24 cellular contexts compared by ENCODE assay signal in genomic region chr10:108303149-108303548, GRCh38.
DNase-seq lines count a peak whose midpoint lies in the region; ATAC-seq, FAIRE-seq and TF ChIP-seq lines count a peak whose summit lies in the region.
"Had no signal": no experiment of that assay in that cellular context is flagged by ENCODE, and none has a peak within 500 bp of the region (broad histone marks: within the 10 kb centered on the region; RNA-seq: fewer than 3 reads in every experiment).

No MANE protein-coding gene starts in this region.

- H3K4me3 Mint-ChIP-seq in astrocyte (ENCODE audit: unreplicated experiment) (no peak overlapping the region), endothelial cell (ENCODE audit: unreplicated experiment) (no peak overlapping the region)
- H3K4me3 Mint-ChIP-seq: activated naive CD4-positive, alpha-beta T cell treated with anti-CD3 and anti-CD28 coated beads, Interleukin-2, amount 50 U/mL, for 24 hours; CD8-positive, alpha-beta memory T cell; nephron progenitor cell; type B pancreatic cell had no signal

- H3K27me3 Mint-ChIP-seq in astrocyte (ENCODE audit: low read depth, unreplicated experiment) (no peaks in the 10 kb centered on the region), endothelial cell (ENCODE audit: unreplicated experiment) (no peaks in the 10 kb centered on the region)
- H3K27me3 Mint-ChIP-seq: activated naive CD4-positive, alpha-beta T cell treated with anti-CD3 and anti-CD28 coated beads, Interleukin-2, amount 50 U/mL, for 24 hours; CD8-positive, alpha-beta memory T cell had no signal

- H3K36me3 Mint-ChIP-seq in astrocyte (ENCODE audit: low read depth, unreplicated experiment), result no peaks in the 10 kb centered on the region
- no peaks in the 10 kb centered on the region for H3K36me3 Mint-ChIP-seq in endothelial cell (ENCODE audit: low read depth, unreplicated experiment)
- H3K36me3 Mint-ChIP-seq: activated naive CD4-positive, alpha-beta T cell treated with anti-CD3 and anti-CD28 coated beads, Interleukin-2, amount 50 U/mL, for 24 hours; CD8-positive, alpha-beta memory T cell; type B pancreatic cell had no signal

- H3K27ac ChIP-seq in astrocyte (ENCODE audit: low read depth, low read length) (no peak overlapping the region), vagina (no peak overlapping the region)
- H3K27ac ChIP-seq: body of pancreas, epithelial cell of prostate, heart right ventricle, PC-9, psoas muscle had no signal

- H3K36me3 ChIP-seq in astrocyte (ENCODE audit: insufficient read depth, low read length) (no peaks in the 10 kb centered on the region), vagina (no peaks in the 10 kb centered on the region)
- H3K36me3 ChIP-seq: heart right ventricle had no signal

- H3K27ac Mint-ChIP-seq in astrocyte (ENCODE audit: unreplicated experiment) (no peak overlapping the region), endothelial cell (ENCODE audit: unreplicated experiment) (no peak overlapping the region)
- H3K27ac Mint-ChIP-seq: activated naive CD4-positive, alpha-beta T cell treated with anti-CD3 and anti-CD28 coated beads, Interleukin-2, amount 50 U/mL, for 24 hours; CD8-positive, alpha-beta memory T cell; nephron progenitor cell; type B pancreatic cell had no signal

- H3K4me1 Mint-ChIP-seq in astrocyte (ENCODE audit: low read depth, unreplicated experiment) (peaks cover 5% of the 10 kb centered on the region), endothelial cell (ENCODE audit: unreplicated experiment) (peaks cover 4% of the 10 kb centered on the region)
- H3K4me1 Mint-ChIP-seq: activated naive CD4-positive, alpha-beta T cell treated with anti-CD3 and anti-CD28 coated beads, Interleukin-2, amount 50 U/mL, for 24 hours; CD8-positive, alpha-beta memory T cell; nephron progenitor cell had no signal

- no peak overlapping the region for H3K4me2 ChIP-seq in astrocyte (ENCODE audit: low read length)
- H3K4me2 ChIP-seq: PC-9 had no signal

- H3K79me2 ChIP-seq in astrocyte (ENCODE audit: insufficient read depth, low read length), result no peaks in the 10 kb centered on the region

- no peaks in the 10 kb centered on the region for H3K4me1 ChIP-seq in astrocyte (ENCODE audit: insufficient read depth, low read length)
- no peaks in the 10 kb centered on the region for H3K4me1 ChIP-seq in vagina
- H3K4me1 ChIP-seq: heart right ventricle, psoas muscle had no signal

- no peak for TF ChIP-seq CTCF in astrocyte (IDR thresholded peaks at IDR 0.05; ENCODE audit: insufficient read depth, low read depth, low read length)
- TF ChIP-seq CTCF in endothelial cell (IDR thresholded peaks at IDR 0.05; ENCODE audit: unreplicated experiment), result no peak
- no peak for TF ChIP-seq CTCF in vagina (IDR thresholded peaks at IDR 0.05)

- peak; percentile 68 for ATAC-seq in GM19025 (IDR thresholded peaks at IDR 0.05; ENCODE audit: low read depth, unreplicated experiment)
- ATAC-seq: body of pancreas, heart right ventricle, psoas muscle had no signal

- H3K4me3 ChIP-seq in astrocyte (ENCODE audit: insufficient read depth, low read depth, low read length) (no peak overlapping the region), vagina (no peak overlapping the region)
- H3K4me3 ChIP-seq: body of pancreas, heart right ventricle, PC-9, psoas muscle had no signal

- no peaks in the 10 kb centered on the region for H3K9me3 ChIP-seq in astrocyte (ENCODE audit: insufficient read depth, low read depth, low read length)
- no peaks in the 10 kb centered on the region for H3K9me3 ChIP-seq in vagina
- H3K9me3 ChIP-seq: body of pancreas, heart right ventricle, psoas muscle had no signal

- no peaks in the 10 kb centered on the region for H4K20me1 ChIP-seq in astrocyte (ENCODE audit: insufficient read depth, low read length)

- no peak for TF ChIP-seq POLR2A in vagina (IDR thresholded peaks at IDR 0.05)

- no peak for FAIRE-seq in astrocyte (lab: Jason Lieb, UNC)

- intact Hi-C loops in vagina (cut with DNase I), result no loop called here

- H3K9me3 Mint-ChIP-seq in astrocyte (ENCODE audit: unreplicated experiment) (no peaks in the 10 kb centered on the region), endothelial cell (ENCODE audit: unreplicated experiment) (no peaks in the 10 kb centered on the region)
- H3K9me3 Mint-ChIP-seq: nephron progenitor cell had no signal

- no peak overlapping the region for H2AFZ ChIP-seq in astrocyte (ENCODE audit: low read depth, low read length)
- H2AFZ ChIP-seq: PC-9 had no signal

- H3K9ac ChIP-seq in astrocyte (ENCODE audit: low read length), result no peak overlapping the region

- DNase-seq in AG08395 (ENCODE audit: low spot score) (peak; percentile 3), HS-5 (ENCODE audit: low read depth) (peak; percentile 45), astrocyte (ENCODE audit: low read depth) (peak; percentile 6), AML-193 (lab: John Stamatoyannopoulos, UW) (no peak), endothelial cell (ENCODE audit: low spot score) (no peak), GF-D8 (lab: John Stamatoyannopoulos, UW) (no peak), vagina (ENCODE audit: extremely low spot score in 2 of 2) (no peak)
- DNase-seq: activated CD4-positive, alpha-beta T cell treated with anti-CD3 and anti-CD28 coated beads, Interleukin-2, amount 50 U/mL, for 4 hours; activated T-cell treated with anti-CD3 and anti-CD28 coated beads, Interleukin-2, amount 50 U/mL, for 1 hour; body of pancreas; CD8-positive, alpha-beta memory T cell; cortex of kidney; heart right ventricle; Kasumi-1; NCI-H187; NCI-H510A; nephron progenitor cell; PC-9; psoas muscle; stimulated activated naive CD4-positive, alpha-beta T cell treated with Interleukin-2 at 50 U/mL for 16 hours had no signal

- H3K27me3 ChIP-seq in astrocyte (ENCODE audit: insufficient read depth, low read length), result no peaks in the 10 kb centered on the region
- no peaks in the 10 kb centered on the region for H3K27me3 ChIP-seq in vagina
- H3K27me3 ChIP-seq: body of pancreas, heart right ventricle had no signal

Comparison
In these comparisons a context has a peak if more than half of its experiments do, and no peak if none do; other contexts are left out.
1. DNase-seq: peak in AG08395 (single experiment), HS-5 (single experiment) and astrocyte (single experiment); none in AML-193 (0 of 2), endothelial cell (single experiment), GF-D8 (single experiment) and vagina (0 of 2).